In the genomic region with DNA sequence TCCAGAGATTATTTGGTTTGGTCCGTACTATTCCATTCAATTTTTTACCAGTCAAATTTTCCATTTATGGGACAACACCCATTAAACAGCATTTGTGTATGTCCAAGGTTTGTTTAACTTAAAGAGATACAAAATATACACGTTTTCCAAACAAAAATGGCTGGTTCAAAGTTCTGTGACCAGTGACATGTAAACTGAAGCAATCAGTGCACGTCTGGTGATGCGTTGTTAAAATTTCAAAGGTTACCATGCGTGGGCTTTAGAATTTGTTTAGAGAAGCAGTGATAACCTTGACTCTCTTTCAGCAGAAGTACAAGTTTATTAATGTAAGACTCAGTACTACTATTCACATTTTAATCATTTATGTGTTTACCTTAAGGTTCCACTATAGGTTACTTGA, we compare ENCODE assay signal across 1 cellular context.
TF ChIP-seq lines count a peak whose summit lies in the region.

No MANE protein-coding gene starts in this region.

TF ChIP-seq in HepG2, 621 proteins besides CTCF, POLR2A, EP300 and RAD21 (continued from another document and continues in another):
- TF ChIP-seq, protein P1, sequence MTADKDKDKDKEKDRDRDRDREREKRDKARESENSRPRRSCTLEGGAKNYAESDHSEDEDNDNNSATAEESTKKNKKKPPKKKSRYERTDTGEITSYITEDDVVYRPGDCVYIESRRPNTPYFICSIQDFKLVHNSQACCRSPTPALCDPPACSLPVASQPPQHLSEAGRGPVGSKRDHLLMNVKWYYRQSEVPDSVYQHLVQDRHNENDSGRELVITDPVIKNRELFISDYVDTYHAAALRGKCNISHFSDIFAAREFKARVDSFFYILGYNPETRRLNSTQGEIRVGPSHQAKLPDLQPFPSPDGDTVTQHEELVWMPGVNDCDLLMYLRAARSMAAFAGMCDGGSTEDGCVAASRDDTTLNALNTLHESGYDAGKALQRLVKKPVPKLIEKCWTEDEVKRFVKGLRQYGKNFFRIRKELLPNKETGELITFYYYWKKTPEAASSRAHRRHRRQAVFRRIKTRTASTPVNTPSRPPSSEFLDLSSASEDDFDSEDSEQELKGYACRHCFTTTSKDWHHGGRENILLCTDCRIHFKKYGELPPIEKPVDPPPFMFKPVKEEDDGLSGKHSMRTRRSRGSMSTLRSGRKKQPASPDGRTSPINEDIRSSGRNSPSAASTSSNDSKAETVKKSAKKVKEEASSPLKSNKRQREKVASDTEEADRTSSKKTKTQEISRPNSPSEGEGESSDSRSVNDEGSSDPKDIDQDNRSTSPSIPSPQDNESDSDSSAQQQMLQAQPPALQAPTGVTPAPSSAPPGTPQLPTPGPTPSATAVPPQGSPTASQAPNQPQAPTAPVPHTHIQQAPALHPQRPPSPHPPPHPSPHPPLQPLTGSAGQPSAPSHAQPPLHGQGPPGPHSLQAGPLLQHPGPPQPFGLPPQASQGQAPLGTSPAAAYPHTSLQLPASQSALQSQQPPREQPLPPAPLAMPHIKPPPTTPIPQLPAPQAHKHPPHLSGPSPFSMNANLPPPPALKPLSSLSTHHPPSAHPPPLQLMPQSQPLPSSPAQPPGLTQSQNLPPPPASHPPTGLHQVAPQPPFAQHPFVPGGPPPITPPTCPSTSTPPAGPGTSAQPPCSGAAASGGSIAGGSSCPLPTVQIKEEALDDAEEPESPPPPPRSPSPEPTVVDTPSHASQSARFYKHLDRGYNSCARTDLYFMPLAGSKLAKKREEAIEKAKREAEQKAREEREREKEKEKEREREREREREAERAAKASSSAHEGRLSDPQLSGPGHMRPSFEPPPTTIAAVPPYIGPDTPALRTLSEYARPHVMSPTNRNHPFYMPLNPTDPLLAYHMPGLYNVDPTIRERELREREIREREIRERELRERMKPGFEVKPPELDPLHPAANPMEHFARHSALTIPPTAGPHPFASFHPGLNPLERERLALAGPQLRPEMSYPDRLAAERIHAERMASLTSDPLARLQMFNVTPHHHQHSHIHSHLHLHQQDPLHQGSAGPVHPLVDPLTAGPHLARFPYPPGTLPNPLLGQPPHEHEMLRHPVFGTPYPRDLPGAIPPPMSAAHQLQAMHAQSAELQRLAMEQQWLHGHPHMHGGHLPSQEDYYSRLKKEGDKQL (CRISPR knock-in tag; IDR thresholded peaks at IDR 0.05; ENCODE audit: low read depth) = peak; percentile 84
- TF ChIP-seq, protein P2, sequence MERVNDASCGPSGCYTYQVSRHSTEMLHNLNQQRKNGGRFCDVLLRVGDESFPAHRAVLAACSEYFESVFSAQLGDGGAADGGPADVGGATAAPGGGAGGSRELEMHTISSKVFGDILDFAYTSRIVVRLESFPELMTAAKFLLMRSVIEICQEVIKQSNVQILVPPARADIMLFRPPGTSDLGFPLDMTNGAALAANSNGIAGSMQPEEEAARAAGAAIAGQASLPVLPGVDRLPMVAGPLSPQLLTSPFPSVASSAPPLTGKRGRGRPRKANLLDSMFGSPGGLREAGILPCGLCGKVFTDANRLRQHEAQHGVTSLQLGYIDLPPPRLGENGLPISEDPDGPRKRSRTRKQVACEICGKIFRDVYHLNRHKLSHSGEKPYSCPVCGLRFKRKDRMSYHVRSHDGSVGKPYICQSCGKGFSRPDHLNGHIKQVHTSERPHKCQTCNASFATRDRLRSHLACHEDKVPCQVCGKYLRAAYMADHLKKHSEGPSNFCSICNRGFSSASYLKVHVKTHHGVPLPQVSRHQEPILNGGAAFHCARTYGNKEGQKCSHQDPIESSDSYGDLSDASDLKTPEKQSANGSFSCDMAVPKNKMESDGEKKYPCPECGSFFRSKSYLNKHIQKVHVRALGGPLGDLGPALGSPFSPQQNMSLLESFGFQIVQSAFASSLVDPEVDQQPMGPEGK (CRISPR knock-in tag; IDR thresholded peaks at IDR 0.05) = peak; percentile 40; the same call in 1 of the 2 replicates
- TF ChIP-seq ZNF569 (CRISPR knock-in tag; IDR thresholded peaks at IDR 0.05; ENCODE audit: borderline replicate concordance) (no peak), ZNF138 (CRISPR knock-in tag; IDR thresholded peaks at IDR 0.05; ENCODE audit: low read depth) (no peak), NCOA2 (CRISPR knock-in tag; IDR thresholded peaks at IDR 0.05) (peak; percentile 95), FOXK1 (CRISPR knock-in tag; IDR thresholded peaks at IDR 0.05; ENCODE audit: borderline replicate concordance, low read depth) (peak; percentile 67; the same call in 1 of the 2 replicates), ZBTB44 (CRISPR knock-in tag; IDR thresholded peaks at IDR 0.05) (no peak), HOMEZ (CRISPR knock-in tag; IDR thresholded peaks at IDR 0.05; ENCODE audit: low read depth) (peak; percentile 94), ZNF737 (CRISPR knock-in tag; IDR thresholded peaks at IDR 0.05; ENCODE audit: borderline replicate concordance) (no peak), ZNF362 (CRISPR knock-in tag; IDR thresholded peaks at IDR 0.05; ENCODE audit: borderline replicate concordance) (peak; percentile 67; the same call in 1 of the 2 replicates), NBN (conservative IDR thresholded peaks at IDR 0.05) (no peak), ZNF451 (CRISPR knock-in tag; IDR thresholded peaks at IDR 0.05) (no peak), GFI1 (CRISPR knock-in tag; IDR thresholded peaks at IDR 0.05; ENCODE audit: borderline replicate concordance) (peak; percentile 99), TARDBP (CRISPR knock-in tag; IDR thresholded peaks at IDR 0.05) (peak; percentile 79; the same call in 1 of the 2 replicates), ZNF646 (CRISPR knock-in tag; IDR thresholded peaks at IDR 0.05) (peak; percentile 22; the same call in 1 of the 2 replicates), ZNF563 (CRISPR knock-in tag; IDR thresholded peaks at IDR 0.05) (no peak), IRF9 (CRISPR knock-in tag; IDR thresholded peaks at IDR 0.05; ENCODE audit: borderline replicate concordance) (no peak), RCOR2 (CRISPR knock-in tag; IDR thresholded peaks at IDR 0.05) (peak; percentile 91), TEAD3 (CRISPR knock-in tag; optimal IDR thresholded peaks at IDR 0.05; ENCODE audit: borderline replicate concordance) (peak; percentile 80), JARID2 (CRISPR knock-in tag; IDR thresholded peaks at IDR 0.05; ENCODE audit: insufficient replicate concordance) (no peak), NCOR1 (IDR thresholded peaks at IDR 0.05; ENCODE audit: borderline replicate concordance, low read length) (peak; percentile 82), JDP2 (CRISPR knock-in tag; IDR thresholded peaks at IDR 0.05; ENCODE audit: borderline replicate concordance) (no peak), BHLHE40 (IDR thresholded peaks at IDR 0.05; ENCODE audit: low read length) (peak; percentile 56), PHF5A (CRISPR knock-in tag; IDR thresholded peaks at IDR 0.05; ENCODE audit: low read depth, unreplicated experiment) (peak; percentile 47), SOX6 (IDR thresholded peaks at IDR 0.05) (no peak), SOX6 (CRISPR knock-in tag; IDR thresholded peaks at IDR 0.05) (peak; percentile 92), GTF2F1 (IDR thresholded peaks at IDR 0.05; ENCODE audit: low read length) (no peak), RAD51 (IDR thresholded peaks at IDR 0.05; ENCODE audit: borderline replicate concordance) (no peak), DPF2 (CRISPR knock-in tag; IDR thresholded peaks at IDR 0.05; ENCODE audit: borderline replicate concordance, low read depth) (peak; percentile 68; the same call in 1 of the 2 replicates), ZNF740 (CRISPR knock-in tag; IDR thresholded peaks at IDR 0.05) (no peak), KDM1A (CRISPR knock-in tag; IDR thresholded peaks at IDR 0.05) (no peak), DMAP1 (CRISPR knock-in tag; IDR thresholded peaks at IDR 0.05) (peak; percentile 68; the same call in 1 of the 2 replicates), ZNF713 (CRISPR knock-in tag; IDR thresholded peaks at IDR 0.05) (no peak), MEIS1 (CRISPR knock-in tag; IDR thresholded peaks at IDR 0.05; ENCODE audit: borderline replicate concordance) (no peak)
